Comparison of ENCODE assay signal across 13 cellular contexts in the genomic region with DNA sequence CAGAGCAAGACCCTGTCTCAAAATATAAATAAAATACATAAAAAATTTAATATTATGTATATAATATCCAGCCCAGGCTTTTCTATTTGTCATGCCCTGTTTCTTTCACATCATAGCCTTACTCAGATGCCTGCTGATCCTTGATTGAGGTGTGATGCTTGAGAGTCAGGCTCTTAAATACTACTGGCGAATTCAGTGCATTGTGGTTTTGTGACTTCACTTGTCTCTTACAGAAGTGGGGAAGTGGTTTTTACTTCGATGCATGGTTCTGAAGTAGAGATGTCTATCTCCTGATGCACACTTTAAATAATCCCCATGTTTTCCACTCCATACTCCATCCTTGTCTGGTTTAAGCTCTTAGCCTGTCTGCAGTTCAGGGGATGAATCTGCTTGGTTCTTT. TPM values are rescaled to one million over a fixed set of nuclear protein-coding genes. Genes with fewer than 3 reads are reported as not detected.
DNase-seq lines count a peak whose midpoint lies in the region; ATAC-seq and TF ChIP-seq lines count a peak whose summit lies in the region.
"Had no signal": no experiment of that assay in that cellular context is flagged by ENCODE, and none has a peak within 500 bp of the region (broad histone marks: within the 10 kb centered on the region; RNA-seq: fewer than 3 reads in every experiment).

No MANE protein-coding gene starts in this region.

- TF ChIP-seq CTCF in NB4 (IDR thresholded peaks at IDR 0.05; ENCODE audit: low read depth, low read length) = no peak

- peak; percentile 100 for ATAC-seq in stimulated activated effector memory CD8-positive, alpha-beta T cell treated with anti-CD3 and anti-CD28 coated beads, Interleukin-12 subunit alpha, Interleukin-12 subunit beta, amount 100 ng/mL, for 72 hours
- ATAC-seq in HG03045 (IDR thresholded peaks at IDR 0.05; ENCODE audit: unreplicated experiment) = no peak
- no peak for ATAC-seq in GM21737 (IDR thresholded peaks at IDR 0.05; ENCODE audit: unreplicated experiment)
- ATAC-seq: left cardiac atrium had no signal

- H3K36me3 Mint-ChIP-seq in activated naive CD4-positive, alpha-beta T cell treated with anti-CD3 and anti-CD28 coated beads, Interleukin-2, amount 10 ng/mL, durations not matched to agents 7 days and 5 days = peaks cover 46% of the 10 kb centered on the region
- H3K36me3 Mint-ChIP-seq in activated naive CD8-positive, alpha-beta T cell treated with anti-CD3 and anti-CD28 coated beads for 36 hours = peaks cover 33% of the 10 kb centered on the region
- peaks cover 93% of the 10 kb centered on the region for H3K36me3 Mint-ChIP-seq in stimulated activated effector memory CD8-positive, alpha-beta T cell treated with anti-CD3 and anti-CD28 coated beads, Interleukin-12 subunit alpha, Interleukin-12 subunit beta, amount 100 ng/mL, for 72 hours

- no peak overlapping the region for H3K4me3 ChIP-seq in NB4 (ENCODE audit: low read depth, low read length)
- H3K4me3 ChIP-seq: esophagus muscularis mucosa, SJSA1 had no signal

- H3K9me3 Mint-ChIP-seq in activated naive CD4-positive, alpha-beta T cell treated with anti-CD3 and anti-CD28 coated beads, Interleukin-2, amount 10 ng/mL, durations not matched to agents 7 days and 5 days = no peaks in the 10 kb centered on the region
- no peaks in the 10 kb centered on the region for H3K9me3 Mint-ChIP-seq in activated naive CD8-positive, alpha-beta T cell treated with anti-CD3 and anti-CD28 coated beads for 36 hours
- H3K9me3 Mint-ChIP-seq in stimulated activated effector memory CD8-positive, alpha-beta T cell treated with anti-CD3 and anti-CD28 coated beads, Interleukin-12 subunit alpha, Interleukin-12 subunit beta, amount 100 ng/mL, for 72 hours = no peaks in the 10 kb centered on the region

- CTCF ChIA-PET in activated naive CD4-positive, alpha-beta T cell treated with anti-CD3 and anti-CD28 coated beads, Interleukin-2, amount 10 ng/mL, durations not matched to agents 7 days and 5 days (lab: Charles Lee) = no interaction called here

- H3K27me3 Mint-ChIP-seq in activated naive CD4-positive, alpha-beta T cell treated with anti-CD3 and anti-CD28 coated beads, Interleukin-2, amount 10 ng/mL, durations not matched to agents 7 days and 5 days = no peaks in the 10 kb centered on the region
- no peaks in the 10 kb centered on the region for H3K27me3 Mint-ChIP-seq in activated naive CD8-positive, alpha-beta T cell treated with anti-CD3 and anti-CD28 coated beads for 36 hours

- TF ChIP-seq POLR2A in NB4 (IDR thresholded peaks at IDR 0.05; ENCODE audit: extremely low read depth, insufficient read length) = no peak

- H3K27ac Mint-ChIP-seq in activated naive CD4-positive, alpha-beta T cell treated with anti-CD3 and anti-CD28 coated beads, Interleukin-2, amount 10 ng/mL, durations not matched to agents 7 days and 5 days = peak overlapping the region; percentile 53
- H3K27ac Mint-ChIP-seq in activated naive CD8-positive, alpha-beta T cell treated with anti-CD3 and anti-CD28 coated beads for 36 hours = peak overlapping the region; percentile 1
- H3K27ac Mint-ChIP-seq in stimulated activated effector memory CD8-positive, alpha-beta T cell treated with anti-CD3 and anti-CD28 coated beads, Interleukin-12 subunit alpha, Interleukin-12 subunit beta, amount 100 ng/mL, for 72 hours = no peak overlapping the region

- H3K4me1 Mint-ChIP-seq in activated naive CD4-positive, alpha-beta T cell treated with anti-CD3 and anti-CD28 coated beads, Interleukin-2, amount 10 ng/mL, durations not matched to agents 7 days and 5 days = peaks cover 44% of the 10 kb centered on the region
- peaks cover 62% of the 10 kb centered on the region for H3K4me1 Mint-ChIP-seq in activated naive CD8-positive, alpha-beta T cell treated with anti-CD3 and anti-CD28 coated beads for 36 hours
- peaks cover 44% of the 10 kb centered on the region for H3K4me1 Mint-ChIP-seq in stimulated activated effector memory CD8-positive, alpha-beta T cell treated with anti-CD3 and anti-CD28 coated beads, Interleukin-12 subunit alpha, Interleukin-12 subunit beta, amount 100 ng/mL, for 72 hours

- DNase-seq in activated naive CD4-positive, alpha-beta T cell treated with anti-CD3 and anti-CD28 coated beads, Interleukin-2, amount 10 ng/mL, durations not matched to agents 7 days and 5 days = peak; percentile 47
- no peak for DNase-seq in activated naive CD4-positive, alpha-beta T cell treated with Interleukin-2 at 50 U/mL for 16 hours
- peak; percentile 75 for DNase-seq in NB4 (ENCODE audit: low read depth)
- DNase-seq in activated naive CD8-positive, alpha-beta T cell treated with anti-CD3 and anti-CD28 coated beads for 36 hours = no peak
- no peak for DNase-seq in stimulated activated effector memory CD8-positive, alpha-beta T cell treated with anti-CD3 and anti-CD28 coated beads, Interleukin-12 subunit alpha, Interleukin-12 subunit beta, amount 100 ng/mL, for 72 hours (ENCODE audit: low spot score in 2 of 2)
- no peak for DNase-seq in hepatic stellate cell (ENCODE audit: low spot score)
- DNase-seq: amygdala, left cardiac atrium, NCI-H2171 treated with DMSO at 0.1 percent for 48 hours had no signal

- H3K4me3 Mint-ChIP-seq in activated naive CD4-positive, alpha-beta T cell treated with anti-CD3 and anti-CD28 coated beads, Interleukin-2, amount 10 ng/mL, durations not matched to agents 7 days and 5 days = no peak overlapping the region
- H3K4me3 Mint-ChIP-seq in activated naive CD8-positive, alpha-beta T cell treated with anti-CD3 and anti-CD28 coated beads for 36 hours = no peak overlapping the region
- no peak overlapping the region for H3K4me3 Mint-ChIP-seq in stimulated activated effector memory CD8-positive, alpha-beta T cell treated with anti-CD3 and anti-CD28 coated beads, Interleukin-12 subunit alpha, Interleukin-12 subunit beta, amount 100 ng/mL, for 72 hours

RNA-seq across cellular contexts. Expression of a gene that starts 29.1 kb away (rescaled TPM):
- total RNA-seq in activated naive CD8-positive, alpha-beta T cell treated with anti-CD3 and anti-CD28 coated beads for 36 hours = 100 to 1,000 TPM in 1 of 2 experiments, 10 to 100 TPM in 1; 97.5 to 100 TPM

Comparison
In these comparisons a context has a peak if more than half of its experiments do, and no peak if none do; other contexts are left out.
1. DNase-seq: peak in activated naive CD4-positive, alpha-beta T cell treated with anti-CD3 and anti-CD28 coated beads, Interleukin-2, amount 10 ng/mL, durations not matched to agents 7 days and 5 days (single experiment) and NB4 (single experiment); none in activated naive CD4-positive, alpha-beta T cell treated with Interleukin-2 at 50 U/mL for 16 hours (single experiment), activated naive CD8-positive, alpha-beta T cell treated with anti-CD3 and anti-CD28 coated beads for 36 hours (single experiment), stimulated activated effector memory CD8-positive, alpha-beta T cell treated with anti-CD3 and anti-CD28 coated beads, Interleukin-12 subunit alpha, Interleukin-12 subunit beta, amount 100 ng/mL, for 72 hours (0 of 2) and hepatic stellate cell (single experiment).